ENCODE assay signal across 1 cellular context in the genomic region with DNA sequence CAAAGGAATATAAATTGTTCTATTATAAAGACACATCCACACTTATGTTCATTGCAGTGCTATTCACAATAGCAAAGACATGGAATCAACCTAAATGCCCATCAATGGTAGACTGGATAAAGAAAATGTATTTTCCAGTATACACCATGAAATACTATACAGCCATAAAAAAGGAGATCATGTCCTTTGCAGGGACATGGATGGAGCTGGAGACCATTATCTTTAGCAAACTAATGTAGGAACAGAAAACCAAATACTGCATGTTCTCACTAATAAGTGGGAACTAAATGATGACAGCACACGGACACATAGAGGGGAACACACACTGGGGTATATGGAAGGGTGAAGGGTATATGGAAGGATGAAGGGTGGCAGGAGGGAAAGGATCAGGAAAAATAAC.
TF ChIP-seq lines count a peak whose summit lies in the region.

No MANE protein-coding gene starts in this region.

TF ChIP-seq in HepG2, 621 proteins besides CTCF, POLR2A, EP300 and RAD21:
- TF ChIP-seq JUNB (CRISPR knock-in tag; IDR thresholded peaks at IDR 0.05; ENCODE audit: borderline replicate concordance): 0 out of 2 replicates have a peak, but pooled peaks have one; percentile 17
TF ChIP-seq in HepG2: peak in this region for 1; not testable (repeated sequence) for 620.
